Comparison of ENCODE assay signal across 24 cellular contexts in genomic region chr6:37865534-37865933, GRCh38. TPM values are rescaled to one million over a fixed set of nuclear protein-coding genes. Genes with fewer than 3 reads are reported as not detected.
DNase-seq lines count a peak whose midpoint lies in the region; ATAC-seq and TF ChIP-seq lines count a peak whose summit lies in the region.
"Had no signal": no experiment of that assay in that cellular context is flagged by ENCODE, and none has a peak within 500 bp of the region (broad histone marks: within the 10 kb centered on the region; RNA-seq: fewer than 3 reads in every experiment).

No MANE protein-coding gene starts in this region.

- no peaks in the 10 kb centered on the region for H3K9me3 Mint-ChIP-seq in central memory CD8-positive, alpha-beta T cell
- no peaks in the 10 kb centered on the region for H3K9me3 Mint-ChIP-seq in type B pancreatic cell
- H3K9me3 Mint-ChIP-seq: activated naive CD8-positive, alpha-beta T cell treated with anti-CD3 and anti-CD28 coated beads, Interleukin-2, amount 10 ng/mL, durations not matched to agents 7 days and 5 days; HFFc6; WTC11 had no signal

- no peaks in the 10 kb centered on the region for H3K36me3 ChIP-seq in cardiac muscle cell
- H3K36me3 ChIP-seq: upper lobe of left lung had no signal

- no peak overlapping the region for H3K4me3 ChIP-seq in cardiac muscle cell
- no peak overlapping the region for H3K4me3 ChIP-seq in right cardiac atrium (ENCODE audit: low read length)
- H3K4me3 ChIP-seq: MG63, upper lobe of left lung had no signal

- ATAC-seq in right cardiac atrium: no peak
- no peak for ATAC-seq in central memory CD8-positive, alpha-beta T cell (replicated peaks; ENCODE audit: extremely low read depth, poor library complexity, severe bottlenecking)
- ATAC-seq: WTC11 had no signal

- no peak overlapping the region for H3K27ac Mint-ChIP-seq in central memory CD8-positive, alpha-beta T cell (ENCODE audit: low read depth)
- H3K27ac Mint-ChIP-seq in type B pancreatic cell: no peak overlapping the region
- H3K27ac Mint-ChIP-seq: activated naive CD8-positive, alpha-beta T cell treated with anti-CD3 and anti-CD28 coated beads, Interleukin-2, amount 10 ng/mL, durations not matched to agents 7 days and 5 days; HFFc6; WTC11 had no signal

- no peaks in the 10 kb centered on the region for H3K9me3 ChIP-seq in cardiac muscle cell (ENCODE audit: low read depth)
- H3K9me3 ChIP-seq in right cardiac atrium (ENCODE audit: control insufficient read depth, low read length): no peaks in the 10 kb centered on the region
- H3K9me3 ChIP-seq: MG63, upper lobe of left lung had no signal

- peaks cover 4% of the 10 kb centered on the region for H3K36me3 Mint-ChIP-seq in central memory CD8-positive, alpha-beta T cell (ENCODE audit: insufficient read depth)
- no peaks in the 10 kb centered on the region for H3K36me3 Mint-ChIP-seq in type B pancreatic cell
- H3K36me3 Mint-ChIP-seq: WTC11 had no signal

- in situ Hi-C loops in ACHN (cut with HindIII; ENCODE audit: low pct_ligation_motif_present, low pct_unique_long_range_greater_than_20kb, low sequenced_read_pairs): no loop called here

- H3K4me3 Mint-ChIP-seq in central memory CD8-positive, alpha-beta T cell: peak overlapping the region; percentile 3
- no peak overlapping the region for H3K4me3 Mint-ChIP-seq in type B pancreatic cell
- H3K4me3 Mint-ChIP-seq: activated naive CD8-positive, alpha-beta T cell treated with anti-CD3 and anti-CD28 coated beads, Interleukin-2, amount 10 ng/mL, durations not matched to agents 7 days and 5 days; HFFc6; WTC11 had no signal

- no peaks in the 10 kb centered on the region for H3K27me3 Mint-ChIP-seq in central memory CD8-positive, alpha-beta T cell
- H3K27me3 Mint-ChIP-seq in type B pancreatic cell: no peaks in the 10 kb centered on the region
- H3K27me3 Mint-ChIP-seq: activated naive CD8-positive, alpha-beta T cell treated with anti-CD3 and anti-CD28 coated beads, Interleukin-2, amount 10 ng/mL, durations not matched to agents 7 days and 5 days had no signal

- H3K27ac ChIP-seq in cardiac muscle cell (peak overlapping the region; percentile 30), right cardiac atrium (ENCODE audit: low read length) (no peak overlapping the region)
- H3K27ac ChIP-seq: epithelial cell of prostate, upper lobe of left lung had no signal

- intact Hi-C loops in right cardiac atrium (cut with DNase I): no loop called here

- DNase-seq in cardiac muscle cell (ENCODE audit: low read depth in 1 of 2, low spot score in 1 of 2) (no peak), right cardiac atrium (no peak), MV-4-11 (lab: John Stamatoyannopoulos, UW) (peak; percentile 85), Ammon's horn (ENCODE audit: low spot score) (no peak), type B pancreatic cell (ENCODE audit: extremely low spot score, unreplicated experiment) (no peak), islet precursor cell (no peak), ACHN (no peak)
- no peak for DNase-seq in central memory CD8-positive, alpha-beta T cell (ENCODE audit: low spot score in 2 of 2)
- DNase-seq: activated CD4-positive, alpha-beta T cell treated with anti-CD3 and anti-CD28 coated beads, Interleukin-2, amount 50 U/mL, for 1 hour; activated naive CD8-positive, alpha-beta T cell treated with anti-CD3 and anti-CD28 coated beads, Interleukin-2, amount 10 ng/mL, durations not matched to agents 7 days and 5 days; C1 segment of cervical spinal cord; cerebellar nuclear complex; DMS 273 treated with DMSO at 0.1 percent for 48 hours; head of caudate nucleus; HFFc6; MG63; NCI-H187; NCI-H2171 treated with DMSO at 0.1 percent for 48 hours; NCI-H524 treated with DMSO at 0.1 percent for 48 hours; small intestine; stimulated activated CD4-positive, alpha-beta T cell treated with anti-CD3 and anti-CD28 coated beads, Interleukin-1b, Interleukin-23, amount 100 ng/mL, for 48 hours; upper lobe of left lung had no signal

- H3K4me1 Mint-ChIP-seq in central memory CD8-positive, alpha-beta T cell: peaks cover 60% of the 10 kb centered on the region
- H3K4me1 Mint-ChIP-seq in type B pancreatic cell (ENCODE audit: unreplicated experiment): peaks cover 18% of the 10 kb centered on the region

- 89% methylated on average over 5 of the region's 5 CpGs for WGBS in right cardiac atrium

- H3K4me1 ChIP-seq in cardiac muscle cell (ENCODE audit: low read depth): peaks cover 22% of the 10 kb centered on the region
- H3K4me1 ChIP-seq in right cardiac atrium (ENCODE audit: control insufficient read depth, insufficient read depth, low read length): peaks cover 10% of the 10 kb centered on the region

- no peak for TF ChIP-seq CTCF in cardiac muscle cell (IDR thresholded peaks at IDR 0.05; ENCODE audit: low read depth, low read length)
- no peak for TF ChIP-seq CTCF in type B pancreatic cell (conservative IDR thresholded peaks at IDR 0.05)

- no peaks in the 10 kb centered on the region for H3K27me3 ChIP-seq in cardiac muscle cell
- H3K27me3 ChIP-seq in right cardiac atrium (ENCODE audit: control insufficient read depth, insufficient read depth): no peaks in the 10 kb centered on the region
- H3K27me3 ChIP-seq: MG63, upper lobe of left lung had no signal

RNA-seq across cellular contexts. Expression of gene ZFAND3, which starts 46.0 kb away (rescaled TPM):
- 43.9 and 49.9 TPM in 2 replicates for total RNA-seq in cardiac muscle cell
- 68.0 and 102 TPM in 2 replicates for polyA plus RNA-seq in cardiac muscle cell
- total RNA-seq in right cardiac atrium: 10 to 100 TPM; 65.2 to 91.4 (median 80.7) TPM
- 50.1 TPM for polyA plus RNA-seq in right cardiac atrium
- 66.9 and 69.0 TPM in 2 replicates for total RNA-seq in type B pancreatic cell (ENCODE audit: low replicate concordance)
